ENCODE assay signal across 8 cellular contexts in the genomic region with DNA sequence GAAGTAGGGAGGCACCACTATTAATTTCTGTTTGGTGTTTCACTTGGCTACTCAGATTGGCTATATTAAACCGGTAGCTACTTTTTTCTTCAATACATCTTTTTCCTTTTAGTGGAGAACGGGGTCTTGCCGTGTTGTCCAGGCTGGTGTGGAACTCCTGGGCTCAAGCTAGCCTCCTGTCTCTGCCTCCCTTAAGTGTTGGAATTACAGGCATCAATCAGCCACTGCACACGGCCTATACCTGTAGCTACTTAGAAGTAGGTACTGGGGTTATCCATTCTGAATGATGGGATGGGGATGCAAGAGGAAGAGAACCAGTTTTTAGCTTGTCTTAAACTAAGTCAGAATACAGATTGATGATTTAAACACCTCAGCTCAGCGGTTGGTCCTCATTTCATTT. TPM values are rescaled to one million over a fixed set of nuclear protein-coding genes. Genes with fewer than 3 reads are reported as not detected.
A peak's percentile ranks its signal among the peaks of the same experiment; 100 is the strongest.
DNase-seq lines count a peak whose midpoint lies in the region; ATAC-seq and TF ChIP-seq lines count a peak whose summit lies in the region.

No MANE protein-coding gene starts in this region.

- H3K27ac ChIP-seq in HEK293 (ENCODE audit: extremely low read depth, low read depth, low read length) = no peak overlapping the region
- peak overlapping the region; percentile 98; the same call in 1 of the 2 replicates for H3K27ac ChIP-seq in WERI-Rb-1
- no peak overlapping the region for H3K27ac ChIP-seq in right cardiac atrium (ENCODE audit: low read length)
- H3K27ac ChIP-seq in smooth muscle cell (ENCODE audit: low read depth) = peak overlapping the region; percentile 94

- DNase-seq in WERI-Rb-1 (no peak), right cardiac atrium (no peak), smooth muscle cell (lab: John Stamatoyannopoulos, UW; ENCODE audit: unreplicated experiment) (no peak), NCI-H345 treated with DMSO at 0.1 percent for 48 hours (lab: John Stamatoyannopoulos, UW; ENCODE audit: unreplicated experiment) (no peak), DMS79 treated with DMSO at 0.1 percent for 48 hours (lab: John Stamatoyannopoulos, UW) (no peak), NCI-H748 (lab: John Stamatoyannopoulos, UW; ENCODE audit: unreplicated experiment) (no peak), posterior cingulate gyrus (no peak)

- TF ChIP-seq CTCF in HEK293 (tag by site-specific recombination; IDR thresholded peaks at IDR 0.05) (no peak), WERI-Rb-1 (IDR thresholded peaks at IDR 0.05; ENCODE audit: low read depth, low read length) (no peak), smooth muscle cell (IDR thresholded peaks at IDR 0.05; ENCODE audit: borderline replicate concordance, insufficient read depth, poor library complexity, severe bottlenecking) (no peak)

- peaks cover 61% of the 10 kb centered on the region for H3K79me2 ChIP-seq in smooth muscle cell (ENCODE audit: low read depth)

- intact Hi-C loops in right cardiac atrium (cut with DNase I) = no loop called here
- intact Hi-C loops in posterior cingulate gyrus (cut with DNase I) = no loop called here

- CTCF ChIA-PET in HEK293 (lab: Yijun Ruan, JAX) = interaction anchor here (0.7 to 2.3 kb wide), 9 partner anchors 8 to 203 kb away, joined by 3 to 18 read pairs (median 3); no protein-coding TSS in a partner anchor

- H3K9me3 ChIP-seq in HEK293 (ENCODE audit: control insufficient read depth, insufficient read depth, low read depth, low read length) = no peaks in the 10 kb centered on the region
- H3K9me3 ChIP-seq in WERI-Rb-1 (ENCODE audit: severe bottlenecking) = no peaks in the 10 kb centered on the region
- no peaks in the 10 kb centered on the region for H3K9me3 ChIP-seq in right cardiac atrium (ENCODE audit: control insufficient read depth, low read length)
- H3K9me3 ChIP-seq in smooth muscle cell (replicated peaks; ENCODE audit: low read depth) = no peaks in the 10 kb centered on the region

- H3K4me2 ChIP-seq in smooth muscle cell = peak overlapping the region; percentile 89

- H3K36me3 ChIP-seq in HEK293 (ENCODE audit: control insufficient read depth in 2 of 2, insufficient read depth in 1 of 2, low read length in 2 of 2) (peaks cover 23 to 47% of the 10 kb centered on the region in 2 experiments; a peak in 2 of 3 replicates), WERI-Rb-1 (peaks cover 56% of the 10 kb centered on the region), smooth muscle cell (ENCODE audit: low read depth) (no peaks in the 10 kb centered on the region)

- 32% methylated on average over 5 of the region's 5 CpGs for WGBS in right cardiac atrium
- 43% methylated on average over 5 of the region's 5 CpGs for WGBS in smooth muscle cell (ENCODE audit: low lambda C conversion rate)

- H3F3A ChIP-seq in smooth muscle cell (ENCODE audit: low read depth) = peaks cover 14% of the 10 kb centered on the region

- peaks cover 61% of the 10 kb centered on the region for H4K20me1 ChIP-seq in smooth muscle cell (ENCODE audit: low read depth)

- H3K4me3 ChIP-seq in HEK293 (ENCODE audit: low read depth, low read length) (peak overlapping the region; percentile 95), WERI-Rb-1 (ENCODE audit: low read depth, low read length) (peak overlapping the region; percentile 96), right cardiac atrium (ENCODE audit: low read length) (peak overlapping the region; percentile 86), smooth muscle cell (peak overlapping the region; percentile 80)

- H3K27me3 ChIP-seq in WERI-Rb-1 (ENCODE audit: insufficient read depth, low read depth, severe bottlenecking) (no peaks in the 10 kb centered on the region), right cardiac atrium (ENCODE audit: control insufficient read depth, insufficient read depth) (no peaks in the 10 kb centered on the region), smooth muscle cell (ENCODE audit: low read depth) (no peaks in the 10 kb centered on the region)

- peaks cover 10% of the 10 kb centered on the region; the same call in 1 of the 2 replicates for H3K4me1 ChIP-seq in HEK293 (ENCODE audit: control insufficient read depth, insufficient read depth, low read length)
- peaks cover 10% of the 10 kb centered on the region for H3K4me1 ChIP-seq in right cardiac atrium (ENCODE audit: control insufficient read depth, insufficient read depth, low read length)
- peaks cover 26% of the 10 kb centered on the region for H3K4me1 ChIP-seq in smooth muscle cell (ENCODE audit: low read depth)

- peak overlapping the region; percentile 98 for H3K9ac ChIP-seq in smooth muscle cell (ENCODE audit: low read depth)

- POLR2A ChIA-PET in HEK293 (lab: Yijun Ruan, JAX) = interaction anchor here (0.6 to 1.0 kb wide), 4 partner anchors 24 to 221 kb away, joined by 3 read pairs; partner anchors contain the start of gene STING1

- ATAC-seq in right cardiac atrium = no peak

- H2AFZ ChIP-seq in smooth muscle cell (ENCODE audit: low read depth) = no peak overlapping the region

TF ChIP-seq in HEK293, 187 proteins besides CTCF, POLR2A, EP300 and RAD21 (continues in another document):
- peak; percentile 88 for TF ChIP-seq SCRT2 (tag by site-specific recombination; IDR thresholded peaks at IDR 0.05)
- no peak for TF ChIP-seq ZNF521 (tag by site-specific recombination; IDR thresholded peaks at IDR 0.05)
- no peak for TF ChIP-seq YY1 (tag by site-specific recombination; IDR thresholded peaks at IDR 0.05)
- 0 out of 2 replicates have a peak, but pooled peaks have one; percentile 13 for TF ChIP-seq ZNF600 (tag by site-specific recombination; IDR thresholded peaks at IDR 0.05)
- no peak for TF ChIP-seq ZNF704 (tag by site-specific recombination; IDR thresholded peaks at IDR 0.05)
- TF ChIP-seq, protein P1, sequence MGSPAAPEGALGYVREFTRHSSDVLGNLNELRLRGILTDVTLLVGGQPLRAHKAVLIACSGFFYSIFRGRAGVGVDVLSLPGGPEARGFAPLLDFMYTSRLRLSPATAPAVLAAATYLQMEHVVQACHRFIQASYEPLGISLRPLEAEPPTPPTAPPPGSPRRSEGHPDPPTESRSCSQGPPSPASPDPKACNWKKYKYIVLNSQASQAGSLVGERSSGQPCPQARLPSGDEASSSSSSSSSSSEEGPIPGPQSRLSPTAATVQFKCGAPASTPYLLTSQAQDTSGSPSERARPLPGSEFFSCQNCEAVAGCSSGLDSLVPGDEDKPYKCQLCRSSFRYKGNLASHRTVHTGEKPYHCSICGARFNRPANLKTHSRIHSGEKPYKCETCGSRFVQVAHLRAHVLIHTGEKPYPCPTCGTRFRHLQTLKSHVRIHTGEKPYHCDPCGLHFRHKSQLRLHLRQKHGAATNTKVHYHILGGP (tag by site-specific recombination; IDR thresholded peaks at IDR 0.05) = no peak
- no peak for TF ChIP-seq SP2 (tag by site-specific recombination; IDR thresholded peaks at IDR 0.05)
- peak; percentile 60; the same call in 1 of the 2 replicates for TF ChIP-seq SCRT1 (tag by site-specific recombination; IDR thresholded peaks at IDR 0.05; ENCODE audit: borderline replicate concordance)
- TF ChIP-seq, protein P2, sequence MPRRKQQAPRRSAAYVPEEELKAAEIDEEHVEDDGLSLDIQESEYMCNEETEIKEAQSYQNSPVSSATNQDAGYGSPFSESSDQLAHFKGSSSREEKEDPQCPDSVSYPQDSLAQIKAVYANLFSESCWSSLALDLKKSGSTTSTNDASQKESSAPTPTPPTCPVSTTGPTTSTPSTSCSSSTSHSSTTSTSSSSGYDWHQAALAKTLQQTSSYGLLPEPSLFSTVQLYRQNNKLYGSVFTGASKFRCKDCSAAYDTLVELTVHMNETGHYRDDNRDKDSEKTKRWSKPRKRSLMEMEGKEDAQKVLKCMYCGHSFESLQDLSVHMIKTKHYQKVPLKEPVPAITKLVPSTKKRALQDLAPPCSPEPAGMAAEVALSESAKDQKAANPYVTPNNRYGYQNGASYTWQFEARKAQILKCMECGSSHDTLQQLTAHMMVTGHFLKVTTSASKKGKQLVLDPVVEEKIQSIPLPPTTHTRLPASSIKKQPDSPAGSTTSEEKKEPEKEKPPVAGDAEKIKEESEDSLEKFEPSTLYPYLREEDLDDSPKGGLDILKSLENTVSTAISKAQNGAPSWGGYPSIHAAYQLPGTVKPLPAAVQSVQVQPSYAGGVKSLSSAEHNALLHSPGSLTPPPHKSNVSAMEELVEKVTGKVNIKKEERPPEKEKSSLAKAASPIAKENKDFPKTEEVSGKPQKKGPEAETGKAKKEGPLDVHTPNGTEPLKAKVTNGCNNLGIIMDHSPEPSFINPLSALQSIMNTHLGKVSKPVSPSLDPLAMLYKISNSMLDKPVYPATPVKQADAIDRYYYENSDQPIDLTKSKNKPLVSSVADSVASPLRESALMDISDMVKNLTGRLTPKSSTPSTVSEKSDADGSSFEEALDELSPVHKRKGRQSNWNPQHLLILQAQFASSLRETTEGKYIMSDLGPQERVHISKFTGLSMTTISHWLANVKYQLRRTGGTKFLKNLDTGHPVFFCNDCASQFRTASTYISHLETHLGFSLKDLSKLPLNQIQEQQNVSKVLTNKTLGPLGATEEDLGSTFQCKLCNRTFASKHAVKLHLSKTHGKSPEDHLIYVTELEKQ (tag by site-specific recombination; IDR thresholded peaks at IDR 0.05; ENCODE audit: borderline replicate concordance) = no peak
- TF ChIP-seq, protein P3, sequence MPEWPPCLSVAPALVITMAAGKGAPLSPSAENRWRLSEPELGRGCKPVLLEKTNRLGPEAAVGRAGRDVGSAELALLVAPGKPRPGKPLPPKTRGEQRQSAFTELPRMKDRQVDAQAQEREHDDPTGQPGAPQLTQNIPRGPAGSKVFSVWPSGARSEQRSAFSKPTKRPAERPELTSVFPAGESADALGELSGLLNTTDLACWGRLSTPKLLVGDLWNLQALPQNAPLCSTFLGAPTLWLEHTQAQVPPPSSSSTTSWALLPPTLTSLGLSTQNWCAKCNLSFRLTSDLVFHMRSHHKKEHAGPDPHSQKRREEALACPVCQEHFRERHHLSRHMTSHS (tag by site-specific recombination; IDR thresholded peaks at IDR 0.05) = no peak
- TF ChIP-seq ZNF510 (tag by site-specific recombination; IDR thresholded peaks at IDR 0.05; ENCODE audit: insufficient replicate concordance) = no peak
- TF ChIP-seq ZNF121 (tag by site-specific recombination; IDR thresholded peaks at IDR 0.05) = peak; percentile 74

RNA-seq across cellular contexts. Expression of gene UBE2D2, which starts 1.7 kb away (rescaled TPM):
- total RNA-seq in right cardiac atrium (100 to 1,000 TPM; 112 to 138 (median 120) TPM), smooth muscle cell (69.3 and 76.5 TPM in 2 replicates)
- polyA plus RNA-seq in right cardiac atrium (111 TPM), smooth muscle cell (174 and 200 TPM in 2 replicates)

Comparison
In these comparisons a context has a peak if more than half of its experiments do, and no peak if none do; other contexts are left out.
1. H3K27ac ChIP-seq: peak in WERI-Rb-1 (single experiment) and smooth muscle cell (single experiment); none in HEK293 (single experiment) and right cardiac atrium (single experiment).
2. Peak in every context shown above with its lines, with median percentiles within 50 percentile points of each other: H3K4me3 ChIP-seq.